Comparison of ENCODE assay signal across 18 cellular contexts in the genomic region with DNA sequence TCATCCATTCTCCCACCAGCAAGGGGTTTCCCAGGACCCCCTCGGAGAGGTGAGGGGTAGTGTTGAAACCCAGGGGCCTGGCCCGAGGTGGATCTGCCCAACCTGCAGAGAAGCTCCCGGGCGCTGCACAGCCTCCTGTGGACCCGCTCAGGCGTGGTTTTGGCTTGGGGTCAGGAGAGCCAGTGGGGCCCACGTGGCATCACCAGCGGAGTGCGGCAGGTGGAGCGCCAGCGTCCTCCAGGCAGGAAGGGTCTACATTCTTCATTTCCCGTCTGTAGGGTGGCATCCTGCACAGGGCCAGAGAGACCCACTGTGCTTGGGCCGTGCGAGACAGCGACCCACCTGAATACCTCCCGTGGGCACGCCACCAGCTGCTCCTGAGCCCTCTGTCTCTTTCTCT.
"Had no signal": no experiment of that assay in that cellular context is flagged by ENCODE, and none has a peak within 500 bp of the region (broad histone marks: within the 10 kb centered on the region; RNA-seq: fewer than 3 reads in every experiment).

No MANE protein-coding gene starts in this region.

- H3K9me3 ChIP-seq: MG63 had no signal

- H3K27me3 ChIP-seq: MG63 had no signal

- H3K4me3 ChIP-seq: MG63 had no signal

- ATAC-seq: SK-N-SH treated with all-trans-retinoic acid at 6 μM for 48 hours had no signal

- H3K36me3 ChIP-seq: MG63 had no signal

- FAIRE-seq: HepG2 had no signal

- DNase-seq: Karpas-422, KG1, MG63, NCI-H1092 treated with DMSO at 0.1 percent for 48 hours, NCI-H1436, NCI-H187, NCI-H2029, NCI-H2081 treated with DMSO at 0.1 percent for 48 hours, NCI-H2171, NCI-H446, NCI-H510A, NCI-H524 treated with DMSO at 0.1 percent for 48 hours, NCI-H69, NCI-H774, SHP77, T-helper 1 cell had no signal
